1 cellular context compared by ENCODE assay signal in genomic region chr13:19862511-19863313, GRCh38.
TF ChIP-seq lines count a peak whose summit lies in the region.

No MANE protein-coding gene starts in this region.

TF ChIP-seq in HepG2, 621 proteins besides CTCF, POLR2A, EP300 and RAD21 (continued from another document and continues in another):
- TF ChIP-seq THAP9 (CRISPR knock-in tag; IDR thresholded peaks at IDR 0.05; ENCODE audit: borderline replicate concordance) (no peak), ARID2 (CRISPR knock-in tag; IDR thresholded peaks at IDR 0.05; ENCODE audit: borderline replicate concordance) (no peak), ZIK1 (CRISPR knock-in tag; IDR thresholded peaks at IDR 0.05; ENCODE audit: borderline replicate concordance, low read depth) (no peak), ZNF326 (CRISPR knock-in tag; IDR thresholded peaks at IDR 0.05; ENCODE audit: borderline replicate concordance) (no peak), ERF (CRISPR knock-in tag; IDR thresholded peaks at IDR 0.05) (no peak), ZFP90 (CRISPR knock-in tag; IDR thresholded peaks at IDR 0.05; ENCODE audit: borderline replicate concordance) (no peak), ZNF768 (CRISPR knock-in tag; IDR thresholded peaks at IDR 0.05) (no peak), HOXA3 (CRISPR knock-in tag; IDR thresholded peaks at IDR 0.05) (0 out of 2 replicates have a peak, but pooled peaks have one; percentile 22), NR2F2 (IDR thresholded peaks at IDR 0.05; ENCODE audit: borderline replicate concordance, low read depth) (no peak), GLMP (CRISPR knock-in tag; IDR thresholded peaks at IDR 0.05; ENCODE audit: borderline replicate concordance) (no peak), MBNL3 (CRISPR knock-in tag; conservative IDR thresholded peaks at IDR 0.05) (no peak), TOE1 (CRISPR knock-in tag; IDR thresholded peaks at IDR 0.05) (no peak), MIXL1 (CRISPR knock-in tag; IDR thresholded peaks at IDR 0.05) (no peak), ATF1 (CRISPR knock-in tag; IDR thresholded peaks at IDR 0.05) (no peak), ZNF564 (CRISPR knock-in tag; IDR thresholded peaks at IDR 0.05) (no peak), RXRB (CRISPR knock-in tag; IDR thresholded peaks at IDR 0.05; ENCODE audit: borderline replicate concordance) (no peak), SALL2 (CRISPR knock-in tag; IDR thresholded peaks at IDR 0.05) (no peak), CC2D1A (CRISPR knock-in tag; IDR thresholded peaks at IDR 0.05) (no peak), ZNF34 (CRISPR knock-in tag; IDR thresholded peaks at IDR 0.05; ENCODE audit: borderline replicate concordance) (no peak), ZNF674 (CRISPR knock-in tag; IDR thresholded peaks at IDR 0.05; ENCODE audit: low read depth) (0 out of 2 replicates have a peak, but pooled peaks have one; percentile 10), PAWR (CRISPR knock-in tag; IDR thresholded peaks at IDR 0.05; ENCODE audit: borderline replicate concordance) (no peak), ZNF772 (CRISPR knock-in tag; IDR thresholded peaks at IDR 0.05) (no peak), SP4 (CRISPR knock-in tag; IDR thresholded peaks at IDR 0.05) (no peak), ZNF724P (CRISPR knock-in tag; IDR thresholded peaks at IDR 0.05; ENCODE audit: borderline replicate concordance) (no peak), CSRNP1 (CRISPR knock-in tag; IDR thresholded peaks at IDR 0.05) (0 out of 2 replicates have a peak, but pooled peaks have one; percentile 9), PCBP1 (IDR thresholded peaks at IDR 0.05; ENCODE audit: borderline replicate concordance, low read depth, low read length) (no peak), ZNF563 (CRISPR knock-in tag; IDR thresholded peaks at IDR 0.05) (0 out of 2 replicates have a peak, but pooled peaks have one; percentile 3), SRSF1 (optimal IDR thresholded peaks at IDR 0.05; ENCODE audit: low read depth, low read length) (no peak), ZFAT (CRISPR knock-in tag; conservative IDR thresholded peaks at IDR 0.05) (no peak), PHF8 (CRISPR knock-in tag; IDR thresholded peaks at IDR 0.05) (peak; percentile 67), CHD4 (IDR thresholded peaks at IDR 0.05; ENCODE audit: borderline replicate concordance, low read length) (no peak), DZIP1 (CRISPR knock-in tag; IDR thresholded peaks at IDR 0.05) (no peak), ZNF224 (CRISPR knock-in tag; IDR thresholded peaks at IDR 0.05) (no peak), RELA (CRISPR knock-in tag; IDR thresholded peaks at IDR 0.05) (no peak), ZNF441 (CRISPR knock-in tag; IDR thresholded peaks at IDR 0.05; ENCODE audit: borderline replicate concordance) (no peak), ZNF317 (CRISPR knock-in tag; IDR thresholded peaks at IDR 0.05) (0 out of 2 replicates have a peak, but pooled peaks have one; percentile 40), NFATC3 (CRISPR knock-in tag; IDR thresholded peaks at IDR 0.05) (no peak), CBX5 (CRISPR knock-in tag; IDR thresholded peaks at IDR 0.05; ENCODE audit: borderline replicate concordance) (no peak)
- TF ChIP-seq, protein P1, sequence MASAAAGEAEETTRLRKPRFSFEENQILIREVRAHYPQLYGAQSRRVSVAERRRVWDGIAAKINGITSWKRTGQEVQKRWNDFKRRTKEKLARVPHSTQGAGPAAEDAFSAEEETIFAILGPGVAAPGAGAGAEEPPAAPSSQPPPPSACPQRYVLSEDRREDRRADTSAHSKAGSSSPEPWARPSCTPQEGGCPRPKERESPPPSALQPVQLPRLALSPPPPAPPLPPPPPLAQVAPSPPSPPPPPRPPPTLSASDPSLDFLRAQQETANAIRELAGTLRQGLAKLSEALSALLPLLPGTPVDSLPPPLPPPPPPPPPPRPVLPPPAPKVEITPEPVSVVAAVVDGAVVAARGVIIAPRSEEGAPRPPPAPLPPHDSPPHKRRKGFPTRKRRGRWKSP (CRISPR knock-in tag; IDR thresholded peaks at IDR 0.05) = no peak
- TF ChIP-seq, protein P2, sequence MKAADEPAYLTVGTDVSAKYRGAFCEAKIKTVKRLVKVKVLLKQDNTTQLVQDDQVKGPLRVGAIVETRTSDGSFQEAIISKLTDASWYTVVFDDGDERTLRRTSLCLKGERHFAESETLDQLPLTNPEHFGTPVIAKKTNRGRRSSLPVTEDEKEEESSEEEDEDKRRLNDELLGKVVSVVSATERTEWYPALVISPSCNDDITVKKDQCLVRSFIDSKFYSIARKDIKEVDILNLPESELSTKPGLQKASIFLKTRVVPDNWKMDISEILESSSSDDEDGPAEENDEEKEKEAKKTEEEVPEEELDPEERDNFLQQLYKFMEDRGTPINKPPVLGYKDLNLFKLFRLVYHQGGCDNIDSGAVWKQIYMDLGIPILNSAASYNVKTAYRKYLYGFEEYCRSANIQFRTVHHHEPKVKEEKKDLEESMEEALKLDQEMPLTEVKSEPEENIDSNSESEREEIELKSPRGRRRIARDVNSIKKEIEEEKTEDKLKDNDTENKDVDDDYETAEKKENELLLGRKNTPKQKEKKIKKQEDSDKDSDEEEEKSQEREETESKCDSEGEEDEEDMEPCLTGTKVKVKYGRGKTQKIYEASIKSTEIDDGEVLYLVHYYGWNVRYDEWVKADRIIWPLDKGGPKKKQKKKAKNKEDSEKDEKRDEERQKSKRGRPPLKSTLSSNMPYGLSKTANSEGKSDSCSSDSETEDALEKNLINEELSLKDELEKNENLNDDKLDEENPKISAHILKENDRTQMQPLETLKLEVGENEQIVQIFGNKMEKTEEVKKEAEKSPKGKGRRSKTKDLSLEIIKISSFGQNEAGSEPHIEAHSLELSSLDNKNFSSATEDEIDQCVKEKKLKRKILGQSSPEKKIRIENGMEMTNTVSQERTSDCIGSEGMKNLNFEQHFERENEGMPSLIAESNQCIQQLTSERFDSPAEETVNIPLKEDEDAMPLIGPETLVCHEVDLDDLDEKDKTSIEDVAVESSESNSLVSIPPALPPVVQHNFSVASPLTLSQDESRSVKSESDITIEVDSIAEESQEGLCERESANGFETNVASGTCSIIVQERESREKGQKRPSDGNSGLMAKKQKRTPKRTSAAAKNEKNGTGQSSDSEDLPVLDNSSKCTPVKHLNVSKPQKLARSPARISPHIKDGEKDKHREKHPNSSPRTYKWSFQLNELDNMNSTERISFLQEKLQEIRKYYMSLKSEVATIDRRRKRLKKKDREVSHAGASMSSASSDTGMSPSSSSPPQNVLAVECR (CRISPR knock-in tag; IDR thresholded peaks at IDR 0.05; ENCODE audit: borderline replicate concordance) = 0 out of 2 replicates have a peak, but pooled peaks have one; percentile 4
- TF ChIP-seq, protein P3, sequence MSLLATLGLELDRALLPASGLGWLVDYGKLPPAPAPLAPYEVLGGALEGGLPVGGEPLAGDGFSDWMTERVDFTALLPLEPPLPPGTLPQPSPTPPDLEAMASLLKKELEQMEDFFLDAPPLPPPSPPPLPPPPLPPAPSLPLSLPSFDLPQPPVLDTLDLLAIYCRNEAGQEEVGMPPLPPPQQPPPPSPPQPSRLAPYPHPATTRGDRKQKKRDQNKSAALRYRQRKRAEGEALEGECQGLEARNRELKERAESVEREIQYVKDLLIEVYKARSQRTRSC (CRISPR knock-in tag; IDR thresholded peaks at IDR 0.05; ENCODE audit: low read depth) = no peak
- TF ChIP-seq, protein P4, sequence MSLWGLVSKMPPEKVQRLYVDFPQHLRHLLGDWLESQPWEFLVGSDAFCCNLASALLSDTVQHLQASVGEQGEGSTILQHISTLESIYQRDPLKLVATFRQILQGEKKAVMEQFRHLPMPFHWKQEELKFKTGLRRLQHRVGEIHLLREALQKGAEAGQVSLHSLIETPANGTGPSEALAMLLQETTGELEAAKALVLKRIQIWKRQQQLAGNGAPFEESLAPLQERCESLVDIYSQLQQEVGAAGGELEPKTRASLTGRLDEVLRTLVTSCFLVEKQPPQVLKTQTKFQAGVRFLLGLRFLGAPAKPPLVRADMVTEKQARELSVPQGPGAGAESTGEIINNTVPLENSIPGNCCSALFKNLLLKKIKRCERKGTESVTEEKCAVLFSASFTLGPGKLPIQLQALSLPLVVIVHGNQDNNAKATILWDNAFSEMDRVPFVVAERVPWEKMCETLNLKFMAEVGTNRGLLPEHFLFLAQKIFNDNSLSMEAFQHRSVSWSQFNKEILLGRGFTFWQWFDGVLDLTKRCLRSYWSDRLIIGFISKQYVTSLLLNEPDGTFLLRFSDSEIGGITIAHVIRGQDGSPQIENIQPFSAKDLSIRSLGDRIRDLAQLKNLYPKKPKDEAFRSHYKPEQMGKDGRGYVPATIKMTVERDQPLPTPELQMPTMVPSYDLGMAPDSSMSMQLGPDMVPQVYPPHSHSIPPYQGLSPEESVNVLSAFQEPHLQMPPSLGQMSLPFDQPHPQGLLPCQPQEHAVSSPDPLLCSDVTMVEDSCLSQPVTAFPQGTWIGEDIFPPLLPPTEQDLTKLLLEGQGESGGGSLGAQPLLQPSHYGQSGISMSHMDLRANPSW (CRISPR knock-in tag; IDR thresholded peaks at IDR 0.05; ENCODE audit: borderline replicate concordance) = no peak
- TF ChIP-seq, protein P5, sequence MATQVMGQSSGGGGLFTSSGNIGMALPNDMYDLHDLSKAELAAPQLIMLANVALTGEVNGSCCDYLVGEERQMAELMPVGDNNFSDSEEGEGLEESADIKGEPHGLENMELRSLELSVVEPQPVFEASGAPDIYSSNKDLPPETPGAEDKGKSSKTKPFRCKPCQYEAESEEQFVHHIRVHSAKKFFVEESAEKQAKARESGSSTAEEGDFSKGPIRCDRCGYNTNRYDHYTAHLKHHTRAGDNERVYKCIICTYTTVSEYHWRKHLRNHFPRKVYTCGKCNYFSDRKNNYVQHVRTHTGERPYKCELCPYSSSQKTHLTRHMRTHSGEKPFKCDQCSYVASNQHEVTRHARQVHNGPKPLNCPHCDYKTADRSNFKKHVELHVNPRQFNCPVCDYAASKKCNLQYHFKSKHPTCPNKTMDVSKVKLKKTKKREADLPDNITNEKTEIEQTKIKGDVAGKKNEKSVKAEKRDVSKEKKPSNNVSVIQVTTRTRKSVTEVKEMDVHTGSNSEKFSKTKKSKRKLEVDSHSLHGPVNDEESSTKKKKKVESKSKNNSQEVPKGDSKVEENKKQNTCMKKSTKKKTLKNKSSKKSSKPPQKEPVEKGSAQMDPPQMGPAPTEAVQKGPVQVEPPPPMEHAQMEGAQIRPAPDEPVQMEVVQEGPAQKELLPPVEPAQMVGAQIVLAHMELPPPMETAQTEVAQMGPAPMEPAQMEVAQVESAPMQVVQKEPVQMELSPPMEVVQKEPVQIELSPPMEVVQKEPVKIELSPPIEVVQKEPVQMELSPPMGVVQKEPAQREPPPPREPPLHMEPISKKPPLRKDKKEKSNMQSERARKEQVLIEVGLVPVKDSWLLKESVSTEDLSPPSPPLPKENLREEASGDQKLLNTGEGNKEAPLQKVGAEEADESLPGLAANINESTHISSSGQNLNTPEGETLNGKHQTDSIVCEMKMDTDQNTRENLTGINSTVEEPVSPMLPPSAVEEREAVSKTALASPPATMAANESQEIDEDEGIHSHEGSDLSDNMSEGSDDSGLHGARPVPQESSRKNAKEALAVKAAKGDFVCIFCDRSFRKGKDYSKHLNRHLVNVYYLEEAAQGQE (IDR thresholded peaks at IDR 0.05; ENCODE audit: borderline replicate concordance in 1 of 2, low read depth in 1 of 2, low read length in 2 of 2) = no peak
